In genomic region chr11:67268036-67268683, GRCh38 we compare ENCODE assay signal across 8 cellular contexts. TPM values are rescaled to one million over a fixed set of nuclear protein-coding genes. Genes with fewer than 3 reads are reported as not detected.
DNase-seq lines count a peak whose midpoint lies in the region; ATAC-seq and TF ChIP-seq lines count a peak whose summit lies in the region.

No MANE protein-coding gene starts in this region.

- no peak overlapping the region for H2AK5ac ChIP-seq in mesenchymal stem cell (ENCODE audit: low read length, severe bottlenecking)

- H3K79me1 ChIP-seq in mesenchymal stem cell (replicated peaks; ENCODE audit: low read length, poor library complexity, severe bottlenecking) = peaks cover 2% of the 10 kb centered on the region

- H3K36me3 ChIP-seq in BE2C (peaks cover 18% of the 10 kb centered on the region), PC-9 (ENCODE audit: low read depth) (0 out of 2 replicates have a peak, but pooled peaks cover 7% of the 10 kb centered on the region), mesenchymal stem cell (ENCODE audit: control insufficient read depth in 1 of 2, insufficient read depth in 2 of 2, low read depth in 1 of 2, low read length in 2 of 2) (peaks cover 9 to 36% of the 10 kb centered on the region in 2 experiments), testis (ENCODE audit: low read depth, missing control alignments) (no peaks in the 10 kb centered on the region)

- H3K27me3 ChIP-seq in BE2C (no peaks in the 10 kb centered on the region), PC-9 (ENCODE audit: insufficient read depth, low read depth) (no peaks in the 10 kb centered on the region), mesenchymal stem cell (ENCODE audit: control insufficient read depth in 1 of 2, insufficient read depth in 1 of 2, low read length in 2 of 2) (no peaks in the 10 kb centered on the region), testis (no peaks in the 10 kb centered on the region)

- H2BK5ac ChIP-seq in mesenchymal stem cell (ENCODE audit: low read depth, low read length, poor library complexity, severe bottlenecking) = no peak overlapping the region

- no peak for TF ChIP-seq CTCF in BE2C (IDR thresholded peaks at IDR 0.05; ENCODE audit: low read depth, low read length)
- TF ChIP-seq CTCF in PC-9 (conservative IDR thresholded peaks at IDR 0.05) = no peak
- TF ChIP-seq CTCF in astrocyte of the spinal cord (IDR thresholded peaks at IDR 0.05; ENCODE audit: low read depth, low read length) = no peak
- TF ChIP-seq CTCF in testis (IDR thresholded peaks at IDR 0.05) = no peak

- peaks cover 57% of the 10 kb centered on the region for H4K20me1 ChIP-seq in PC-9 (ENCODE audit: insufficient read depth)

- peak overlapping the region in 1 of 2 experiments; percentile 57 for H3K23ac ChIP-seq in mesenchymal stem cell (ENCODE audit: low read length in 2 of 2)

- no peak overlapping the region for H3K18ac ChIP-seq in mesenchymal stem cell (ENCODE audit: low read depth in 1 of 2, low read length in 2 of 2)

- POLR2A ChIA-PET in PC-9 (lab: Charles Lee; ENCODE audit: unreplicated experiment) = interaction anchor here (0.6 kb wide), 1 partner anchor 25 kb away, joined by 3 read pairs; no protein-coding TSS in a partner anchor

- H2AFZ ChIP-seq in PC-9 = no peak overlapping the region
- H2AFZ ChIP-seq in mesenchymal stem cell (ENCODE audit: low read depth, low read length) = no peak overlapping the region

- peak overlapping the region; percentile 86 for H3K9ac ChIP-seq in mesenchymal stem cell (ENCODE audit: low read length)

- 84% methylated on average over 20 of the region's 20 CpGs for WGBS in mesenchymal stem cell
- WGBS in testis, 2 donors = 66 to 70% methylated on average over 16 to 20 of the region's 20 CpGs

- H2BK12ac ChIP-seq in mesenchymal stem cell (ENCODE audit: low read length in 2 of 2) = no peak overlapping the region

- peaks cover 29% of the 10 kb centered on the region for H3K4me1 ChIP-seq in BE2C
- peaks cover 25% of the 10 kb centered on the region for H3K4me1 ChIP-seq in PC-9 (replicated peaks; ENCODE audit: insufficient read depth)
- peaks cover 58% of the 10 kb centered on the region for H3K4me1 ChIP-seq in mesenchymal stem cell (ENCODE audit: control insufficient read depth, insufficient read depth, low read depth, low read length)
- peaks cover 67% of the 10 kb centered on the region for H3K4me1 ChIP-seq in testis

- H3K9me3 ChIP-seq in BE2C (no peaks in the 10 kb centered on the region), PC-9 (ENCODE audit: insufficient read depth, low read depth) (no peaks in the 10 kb centered on the region), mesenchymal stem cell (ENCODE audit: control insufficient read depth, low read length) (no peaks in the 10 kb centered on the region), testis (no peaks in the 10 kb centered on the region)

- H3K4me2 ChIP-seq in PC-9 (peak overlapping the region; percentile 96), mesenchymal stem cell (ENCODE audit: low read length, poor library complexity, severe bottlenecking) (no peak overlapping the region)

- TF ChIP-seq POLR2A in testis (IDR thresholded peaks at IDR 0.05) = no peak

- peak overlapping the region in 1 of 2 experiments; percentile 26 for H3K14ac ChIP-seq in mesenchymal stem cell (ENCODE audit: low read length in 2 of 2)

- in situ Hi-C loops in astrocyte of the spinal cord (cut with HindIII; ENCODE audit: low sequenced_read_pairs) = no loop called here

- H2BK120ac ChIP-seq in mesenchymal stem cell (ENCODE audit: low read depth, low read length) = no peak overlapping the region

- H3K4ac ChIP-seq in mesenchymal stem cell (ENCODE audit: low read depth in 1 of 2, low read length in 2 of 2) = peak overlapping the region in 1 of 2 experiments; percentile 12

- no peak overlapping the region for H2BK15ac ChIP-seq in mesenchymal stem cell (ENCODE audit: low read depth, poor library complexity, severe bottlenecking)

- H3K27ac ChIP-seq in PC-9 = peak overlapping the region; percentile 21
- no peak overlapping the region for H3K27ac ChIP-seq in mesenchymal stem cell (ENCODE audit: low read length, poor library complexity, severe bottlenecking)
- peak overlapping the region; percentile 80 to 88 for H3K27ac ChIP-seq in testis

- no peaks in the 10 kb centered on the region for H3K9me2 ChIP-seq in PC-9 (ENCODE audit: insufficient read depth)

- peaks cover 32% of the 10 kb centered on the region; the same call in 1 of the 2 replicates for H3F3A ChIP-seq in PC-9 (ENCODE audit: insufficient read depth, low read depth)

- H4K8ac ChIP-seq in mesenchymal stem cell (ENCODE audit: low read length) = no peak overlapping the region

- no TSS peak for BruUV-seq in PC-9 (replicated peaks; lab: Mats Ljungman, UMichigan)

- H3K79me2 ChIP-seq in PC-9 (ENCODE audit: low read depth) = peaks cover 68% of the 10 kb centered on the region

- peak overlapping the region; percentile 9 for H4K91ac ChIP-seq in mesenchymal stem cell (ENCODE audit: low read length)

- H3K4me3 ChIP-seq in BE2C (ENCODE audit: low read depth, low read length) (peak overlapping the region; percentile 89; the same call in 1 of the 2 replicates), PC-9 (peak overlapping the region; percentile 83; the same call in 1 of the 2 replicates), astrocyte of the spinal cord (ENCODE audit: low read depth, low read length) (peak overlapping the region; percentile 82), mesenchymal stem cell (ENCODE audit: insufficient read depth in 1 of 2, low read depth in 1 of 2, low read length in 2 of 2) (peak overlapping the region; percentile 39 to 97), testis (peak overlapping the region in 1 of 2 donors; percentile 79)

- intact Hi-C loops in PC-9 (cut with micrococcal nuclease; ENCODE audit: unreplicated experiment) = no loop called here
- intact Hi-C loops in testis (cut with DNase I; ENCODE audit: low total_unique reads) = no loop called here

- peak; percentile 34 for ATAC-seq in GM21526 (IDR thresholded peaks at IDR 0.05; ENCODE audit: low FRiP score, unreplicated experiment)

- CTCF ChIA-PET in PC-9 (lab: Charles Lee) = interaction anchor here (1.1 kb wide), 1 partner anchor 49 kb away, joined by 3 read pairs; no protein-coding TSS in a partner anchor

- DNase-seq in BE2C (no peak), PC-9 (no peak), astrocyte of the spinal cord (ENCODE audit: low read depth, low spot score) (no peak), mesenchymal stem cell (no peak), testis (no peak), hippocampal formation (lab: John Stamatoyannopoulos, UW) (no peak), mucosa of gallbladder (ENCODE audit: low spot score) (no peak)

RNA-seq across cellular contexts. Expression of gene GRK2, which starts 1.9 kb away (rescaled TPM):
- 272 TPM for polyA plus RNA-seq in BE2C (2012; ENCODE audit: insufficient read depth, insufficient read length, low read depth)
- 76.7 and 102 TPM in 2 replicates for total RNA-seq in PC-9 (2021)
- polyA plus RNA-seq in mesenchymal stem cell (2013, experiment 1 of 2) = 26.9 TPM
- 25.8 TPM for polyA plus RNA-seq in mesenchymal stem cell (2013, experiment 2 of 2)
- 10 to 100 TPM; 64.3 to 87.6 TPM for total RNA-seq in testis
- polyA plus RNA-seq in testis (ENCODE audit: insufficient read depth, low read depth, low replicate concordance) = 45.6 TPM
- total RNA-seq in mucosa of gallbladder = 86.1 TPM

RNA-seq across cellular contexts. Expression of gene ANKRD13D, which starts 20.9 kb away (rescaled TPM):
- polyA plus RNA-seq in BE2C (2012; ENCODE audit: insufficient read depth, insufficient read length, low read depth) = 133 TPM
- total RNA-seq in PC-9 (2021) (79.6 and 93.2 TPM in 2 replicates), testis (10 to 100 TPM; 66.2 to 73.3 TPM), mucosa of gallbladder (80.5 TPM)
- 27.5 TPM for polyA plus RNA-seq in mesenchymal stem cell (2013, experiment 1 of 2)
- polyA plus RNA-seq in mesenchymal stem cell (2013, experiment 2 of 2) = 27.7 TPM
- 32.8 TPM for polyA plus RNA-seq in testis (ENCODE audit: insufficient read depth, low read depth, low replicate concordance)

RNA-seq across cellular contexts. Expression of gene SSH3, which starts 35.2 kb away (rescaled TPM):
- 3.9 TPM for polyA plus RNA-seq in BE2C (2012; ENCODE audit: insufficient read depth, insufficient read length, low read depth)
- total RNA-seq in PC-9 (2021) (97.8 and 124 TPM in 2 replicates), testis (1 to 10 TPM; 6.9 to 9.8 TPM), mucosa of gallbladder (107 TPM)
- 71.0 TPM for polyA plus RNA-seq in mesenchymal stem cell (2013, experiment 1 of 2)
- 71.6 TPM for polyA plus RNA-seq in mesenchymal stem cell (2013, experiment 2 of 2)
- 8.6 TPM for polyA plus RNA-seq in testis (ENCODE audit: insufficient read depth, low read depth, low replicate concordance)
